ENCODE assay signal across 8 cellular contexts in genomic region chr3:173553635-173554280, GRCh38.
DNase-seq lines count a peak whose midpoint lies in the region; ATAC-seq and TF ChIP-seq lines count a peak whose summit lies in the region.

No MANE protein-coding gene starts in this region.

- no peak overlapping the region for H3K4me3 Mint-ChIP-seq in effector memory CD8-positive, alpha-beta T cell

- H2AFZ ChIP-seq in osteoblast (ENCODE audit: low read length) = no peak overlapping the region

- H3K4me1 Mint-ChIP-seq in effector memory CD8-positive, alpha-beta T cell (ENCODE audit: low read depth in 2 of 2) = no peaks in the 10 kb centered on the region

- TF ChIP-seq CTCF in AG10803 (conservative IDR thresholded peaks at IDR 0.05; ENCODE audit: low read length) = peak; percentile 86
- TF ChIP-seq CTCF in epithelial cell of esophagus (IDR thresholded peaks at IDR 0.05; ENCODE audit: insufficient read depth, low read depth, low read length, missing control alignments) = peak; percentile 74
- peak; percentile 72 for TF ChIP-seq CTCF in osteoblast (IDR thresholded peaks at IDR 0.05; ENCODE audit: extremely low read depth, low read depth, low read length)

- peaks cover 0 to 4% of the 10 kb centered on the region in 2 donors for H3K9me3 Mint-ChIP-seq in effector memory CD8-positive, alpha-beta T cell

- H3K4me3 ChIP-seq in AG10803 (ENCODE audit: low read length) (no peak overlapping the region), epithelial cell of esophagus (ENCODE audit: low read length) (no peak overlapping the region), osteoblast (ENCODE audit: insufficient read depth, low read length) (no peak overlapping the region)
- no peak overlapping the region for H3K4me3 ChIP-seq in effector memory CD4-positive, alpha-beta T cell (ENCODE audit: insufficient read depth, low read depth, low read length, poor library complexity, severe bottlenecking)

- no peak overlapping the region for H3K27ac Mint-ChIP-seq in effector memory CD8-positive, alpha-beta T cell

- ATAC-seq in GM21723 (IDR thresholded peaks at IDR 0.05; ENCODE audit: unreplicated experiment) = peak; percentile 62
- no peak for ATAC-seq in effector memory CD8-positive, alpha-beta T cell (replicated peaks)

- H3K27me3 Mint-ChIP-seq in effector memory CD8-positive, alpha-beta T cell = no peaks in the 10 kb centered on the region

- H3K79me2 ChIP-seq in osteoblast (ENCODE audit: insufficient read depth, low read length) = no peaks in the 10 kb centered on the region

- H3K36me3 Mint-ChIP-seq in effector memory CD8-positive, alpha-beta T cell (ENCODE audit: insufficient read depth) = no peaks in the 10 kb centered on the region

- peak overlapping the region; percentile 1 for H3K4me2 ChIP-seq in osteoblast (ENCODE audit: insufficient read depth, low read length)

- H3K4me1 ChIP-seq in osteoblast (ENCODE audit: insufficient read depth, low read length) = no peaks in the 10 kb centered on the region
- H3K4me1 ChIP-seq in effector memory CD4-positive, alpha-beta T cell (ENCODE audit: control insufficient read depth, insufficient read depth, low read length, poor library complexity, severe bottlenecking) = no peaks in the 10 kb centered on the region

- no peaks in the 10 kb centered on the region for H3K27me3 ChIP-seq in osteoblast (ENCODE audit: insufficient read depth, low read length)
- no peaks in the 10 kb centered on the region for H3K27me3 ChIP-seq in effector memory CD4-positive, alpha-beta T cell (replicated peaks; ENCODE audit: control insufficient read depth, insufficient read depth, low read length, poor library complexity, severe bottlenecking)

- no peaks in the 10 kb centered on the region for H4K20me1 ChIP-seq in osteoblast (ENCODE audit: insufficient read depth, low read length)

- DNase-seq in AG10803 (ENCODE audit: low read depth) (peak; percentile 58), NCI-H82 treated with DMSO at 0.1 percent for 48 hours (lab: John Stamatoyannopoulos, UW; ENCODE audit: unreplicated experiment) (peak; percentile 20), epithelial cell of esophagus (ENCODE audit: low read depth) (peak; percentile 46), osteoblast (ENCODE audit: insufficient read length, low spot score, missing footprints) (peak; percentile 21), HuH-7 (ENCODE audit: low spot score) (no peak)
- no peak for DNase-seq in effector memory CD4-positive, alpha-beta T cell
- no peak for DNase-seq in effector memory CD8-positive, alpha-beta T cell

- H3K36me3 ChIP-seq in osteoblast (ENCODE audit: insufficient read depth, low read length) = no peaks in the 10 kb centered on the region
- no peaks in the 10 kb centered on the region for H3K36me3 ChIP-seq in effector memory CD4-positive, alpha-beta T cell (ENCODE audit: control insufficient read depth, insufficient read depth, low read length)

- no peaks in the 10 kb centered on the region for H3K9me3 ChIP-seq in osteoblast (ENCODE audit: low read depth, low read length)
- H3K9me3 ChIP-seq in effector memory CD4-positive, alpha-beta T cell (ENCODE audit: control insufficient read depth, low read length) = no peaks in the 10 kb centered on the region

- H3K27ac ChIP-seq in osteoblast (ENCODE audit: low read depth, low read length) = no peak overlapping the region
- H3K27ac ChIP-seq in effector memory CD4-positive, alpha-beta T cell (ENCODE audit: insufficient read depth, low read length, poor library complexity, severe bottlenecking) = no peak overlapping the region

Comparison
In these comparisons a context has a peak if more than half of its experiments do, and no peak if none do; other contexts are left out.
1. DNase-seq: peak in AG10803 (single experiment), NCI-H82 treated with DMSO at 0.1 percent for 48 hours (single experiment), epithelial cell of esophagus (single experiment) and osteoblast (single experiment); none in effector memory CD4-positive, alpha-beta T cell (0 of 3), effector memory CD8-positive, alpha-beta T cell (0 of 3) and HuH-7 (single experiment).
2. Peak in every context shown above with its lines, with median percentiles within 50 percentile points of each other: CTCF ChIP-seq.